ENCODE assay signal across 22 cellular contexts in genomic region chr9:70615566-70616138, GRCh38.
DNase-seq lines count a peak whose midpoint lies in the region; ATAC-seq and TF ChIP-seq lines count a peak whose summit lies in the region.
"Had no signal": no experiment of that assay in that cellular context is flagged by ENCODE, and none has a peak within 500 bp of the region (broad histone marks: within the 10 kb centered on the region; RNA-seq: fewer than 3 reads in every experiment).

No MANE protein-coding gene starts in this region.

- peak; percentile 20 for ATAC-seq in left ventricle myocardium superior
- ATAC-seq in GM18511 (IDR thresholded peaks at IDR 0.05; ENCODE audit: unreplicated experiment), result no peak
- ATAC-seq in GM21723 (IDR thresholded peaks at IDR 0.05; ENCODE audit: unreplicated experiment), result no peak
- ATAC-seq: CD8-positive, alpha-beta T cell; natural killer cell treated with Interleukin-12 subunit alpha and Interleukin-12 subunit beta and Interleukin-15 and Interleukin-18, amount 100 ng/mL, for 72 hours; SK-N-SH treated with all-trans-retinoic acid at 6 μM for 48 hours had no signal

- no peak overlapping the region for H3K4me2 ChIP-seq in PC-9

- H3K9me2 ChIP-seq in PC-9 (ENCODE audit: insufficient read depth), result no peaks in the 10 kb centered on the region

- CTCF ChIA-PET in PC-9 (lab: Charles Lee), result interaction anchor here (0.5 kb wide), 1 partner anchor 66 kb away, joined by 3 read pairs; no protein-coding TSS in a partner anchor

- H3K27me3 ChIP-seq in PC-9 (ENCODE audit: insufficient read depth, low read depth), result no peaks in the 10 kb centered on the region
- H3K27me3 ChIP-seq: MG63, ovary, stomach, upper lobe of left lung had no signal

- H3K36me3 ChIP-seq in PC-9 (ENCODE audit: low read depth), result no peaks in the 10 kb centered on the region
- H3K36me3 ChIP-seq: MG63, ovary, stomach, upper lobe of left lung had no signal

- no peaks in the 10 kb centered on the region for H3K9me3 ChIP-seq in PC-9 (ENCODE audit: insufficient read depth, low read depth)
- H3K9me3 ChIP-seq: MG63, ovary, stomach, upper lobe of left lung had no signal

- H3F3A ChIP-seq in PC-9 (ENCODE audit: insufficient read depth, low read depth), result no peaks in the 10 kb centered on the region

- H3K27ac ChIP-seq in angular gyrus (ENCODE audit: low read depth, low read length), result peak overlapping the region; percentile 77
- peak overlapping the region; percentile 73 for H3K27ac ChIP-seq in substantia nigra (ENCODE audit: low read depth, low read length, poor library complexity, severe bottlenecking)
- no peak overlapping the region for H3K27ac ChIP-seq in PC-9
- H3K27ac ChIP-seq: ovary, stomach, VCaP had no signal

- POLR2A ChIA-PET in PC-9 (lab: Charles Lee; ENCODE audit: unreplicated experiment), result no interaction called here

- no peaks in the 10 kb centered on the region for H4K20me1 ChIP-seq in PC-9 (ENCODE audit: insufficient read depth)

- no peak for TF ChIP-seq CTCF in PC-9 (conservative IDR thresholded peaks at IDR 0.05)

- no peaks in the 10 kb centered on the region for H3K4me1 ChIP-seq in PC-9 (replicated peaks; ENCODE audit: insufficient read depth)

- no peak overlapping the region for H3K4me3 ChIP-seq in PC-9
- H3K4me3 ChIP-seq: MG63, ovary, stomach, upper lobe of left lung had no signal

- peak; percentile 38 to 83 for DNase-seq in NCI-H524 (lab: John Stamatoyannopoulos, UW)
- no peak for DNase-seq in left ventricle myocardium superior
- DNase-seq in substantia nigra (lab: John Stamatoyannopoulos, UW), result peak in 1 of 49 donors; percentile 69
- no peak for DNase-seq in PC-9
- DNase-seq in COR-L47 (lab: John Stamatoyannopoulos, UW), result no peak
- DNase-seq: activated CD4-positive, alpha-beta T cell treated with anti-CD3 and anti-CD28 coated beads, Interleukin-2, amount 10 ng/mL, durations not matched to agents 24 days and 14 days; activated naive CD4-positive, alpha-beta T cell treated with anti-CD3 and anti-CD28 coated beads for 36 hours; CD8-positive, alpha-beta T cell; dermis blood vessel endothelial cell; GOT3; MG63; NCI-H146; ovary; stomach; T-helper 2 cell; upper lobe of left lung had no signal

- no peaks in the 10 kb centered on the region for H3K79me2 ChIP-seq in PC-9 (ENCODE audit: low read depth)

- no peak overlapping the region for H2AFZ ChIP-seq in PC-9

- intact Hi-C loops in left ventricle myocardium superior (cut with micrococcal nuclease) (no loop called here), PC-9 (cut with micrococcal nuclease; ENCODE audit: unreplicated experiment) (no loop called here)

- BruUV-seq in PC-9 (replicated peaks; lab: Mats Ljungman, UMichigan), result no TSS peak

Comparison
In these comparisons a context has a peak if more than half of its experiments do, and no peak if none do; other contexts are left out.
1. DNase-seq: peak in NCI-H524 (2 of 2); none in left ventricle myocardium superior (single experiment), PC-9 (0 of 2) and COR-L47 (single experiment).